In genomic region chr20:17559338-17559737, GRCh38 we compare ENCODE assay signal across 10 cellular contexts. TPM values are rescaled to one million over a fixed set of nuclear protein-coding genes. Genes with fewer than 3 reads are reported as not detected.
A peak's percentile ranks its signal among the peaks of the same experiment; 100 is the strongest.
DNase-seq lines count a peak whose midpoint lies in the region; ATAC-seq, FAIRE-seq and TF ChIP-seq lines count a peak whose summit lies in the region.
"Had no signal": no experiment of that assay in that cellular context is flagged by ENCODE, and none has a peak within 500 bp of the region (broad histone marks: within the 10 kb centered on the region; RNA-seq: fewer than 3 reads in every experiment).

No MANE protein-coding gene starts in this region.

- no peak overlapping the region for H3K4me3 ChIP-seq in A549
- H3K4me3 ChIP-seq in SJSA1 = no peak overlapping the region
- no peak overlapping the region for H3K4me3 ChIP-seq in esophagus squamous epithelium
- no peak overlapping the region for H3K4me3 ChIP-seq in sigmoid colon
- H3K4me3 ChIP-seq: BLaER1 treated with 17β-estradiol and CSF1 and Interleukin-3, amounts not matched to agents 10 nM and 100 nM had no signal

- WGBS in A549 (ENCODE audit: missing lambda C conversion rate) = 82% methylated on average over 6 of the region's 6 CpGs
- 87 to 88% methylated on average over 5 to 6 of the region's 6 CpGs for WGBS in esophagus squamous epithelium, 2 donors
- 95 to 96% methylated on average over 6 of the region's 6 CpGs for WGBS in sigmoid colon, 2 donors

- H3K4me1 ChIP-seq in A549 (peaks cover 69% of the 10 kb centered on the region), SJSA1 (replicated peaks) (peaks cover 67% of the 10 kb centered on the region), esophagus squamous epithelium (peaks cover 25 to 64% (median 41%) of the 10 kb centered on the region in 3 donors), sigmoid colon (peaks cover 0 to 69% (median 60%) of the 10 kb centered on the region in 4 donors)

- H3K4me2 ChIP-seq in A549 = peak overlapping the region; percentile 92

- H3K27me3 ChIP-seq in SJSA1 (replicated peaks) = no peaks in the 10 kb centered on the region
- no peaks in the 10 kb centered on the region for H3K27me3 ChIP-seq in esophagus squamous epithelium
- H3K27me3 ChIP-seq in sigmoid colon = no peaks in the 10 kb centered on the region
- H3K27me3 ChIP-seq: BLaER1 treated with 17β-estradiol and CSF1 and Interleukin-3, amounts not matched to agents 10 nM and 100 nM had no signal

- TF ChIP-seq EP300 in A549 (IDR thresholded peaks at IDR 0.05) = no peak
- no peak for TF ChIP-seq EP300 in sigmoid colon (IDR thresholded peaks at IDR 0.05)

- no peak for TF ChIP-seq RAD21 in A549 (conservative IDR thresholded peaks at IDR 0.05 in 1 of 2, IDR thresholded peaks at IDR 0.05 in 1 of 2)

- no peaks in the 10 kb centered on the region for H3K36me3 ChIP-seq in SJSA1
- H3K36me3 ChIP-seq in esophagus squamous epithelium = no peaks in the 10 kb centered on the region
- H3K36me3 ChIP-seq in sigmoid colon = no peaks in the 10 kb centered on the region
- H3K36me3 ChIP-seq: BLaER1 treated with 17β-estradiol and CSF1 and Interleukin-3, amounts not matched to agents 10 nM and 100 nM had no signal

- FAIRE-seq in A549 (lab: Jason Lieb, UNC) = no peak

- H3K27ac ChIP-seq in A549 (peak overlapping the region; percentile 89 to 96), SJSA1 (peak overlapping the region; percentile 99), esophagus squamous epithelium (peak overlapping the region; percentile 85 to 96 (median 92)), sigmoid colon (peak overlapping the region; percentile 99 to 100 (median 100))

- H3K9me3 ChIP-seq in A549 (no peaks in the 10 kb centered on the region), SJSA1 (replicated peaks) (no peaks in the 10 kb centered on the region), esophagus squamous epithelium (no peaks in the 10 kb centered on the region), sigmoid colon (no peaks in the 10 kb centered on the region)
- H3K9me3 ChIP-seq: BLaER1 treated with 17β-estradiol and CSF1 and Interleukin-3, amounts not matched to agents 10 nM and 100 nM had no signal

- TF ChIP-seq POLR2A in A549 (IDR thresholded peaks at IDR 0.05; ENCODE audit: low read length) (no peak), esophagus squamous epithelium (IDR thresholded peaks at IDR 0.05) (no peak), sigmoid colon (IDR thresholded peaks at IDR 0.05) (no peak)

- ATAC-seq in A549 = no peak

- POLR2A ChIA-PET in A549 (lab: Yijun Ruan, JAX) = interaction anchor here (0.7 to 4.9 kb wide), 5 partner anchors 12 to 297 kb away, joined by 3 to 127 read pairs (median 4); partner anchors contain the start of genes BFSP1 and DSTN

- TF ChIP-seq CTCF in A549 (IDR thresholded peaks at IDR 0.05) (no peak), esophagus squamous epithelium (IDR thresholded peaks at IDR 0.05) (no peak), sigmoid colon (IDR thresholded peaks at IDR 0.05) (no peak)

- DNase-seq in A549 (ENCODE audit: low read depth in 1 of 2, low spot score in 1 of 2) (no peak), SJSA1 (ENCODE audit: low read depth in 1 of 2, low spot score in 2 of 2) (no peak), esophagus squamous epithelium (lab: John Stamatoyannopoulos, UW) (no peak), sigmoid colon (no peak), AG08396 (ENCODE audit: low spot score) (no peak), head of caudate nucleus (no peak), SIG-M5 (lab: John Stamatoyannopoulos, UW) (no peak)
- no peak for DNase-seq in stimulated activated naive CD4-positive, alpha-beta T cell (lab: John Stamatoyannopoulos, UW)
- DNase-seq: activated T-cell treated with anti-CD3 and anti-CD28 coated beads, Interleukin-2, amount 50 U/mL, for 4 hours had no signal

- CTCF ChIA-PET in A549 (lab: Yijun Ruan, JAX) = interaction anchor here (0.6 to 2.5 kb wide), 7 partner anchors 9 to 695 kb away, joined by 3 to 14 read pairs (median 3); no protein-coding TSS in a partner anchor

- intact Hi-C loops in esophagus squamous epithelium (cut with DNase I) (no loop called here), sigmoid colon (cut with DNase I) (no loop called here), head of caudate nucleus (cut with DNase I) (no loop called here)

TF ChIP-seq in A549, 52 proteins besides CTCF, POLR2A, EP300 and RAD21:
- TF ChIP-seq ESRRA (IDR thresholded peaks at IDR 0.05; ENCODE audit: borderline replicate concordance, low read length) (no peak), TFCP2L1 (CRISPR knock-in tag; IDR thresholded peaks at IDR 0.05) (no peak), HEYL (CRISPR knock-in tag; IDR thresholded peaks at IDR 0.05) (no peak), MAX (IDR thresholded peaks at IDR 0.05) (no peak), CBX8 (IDR thresholded peaks at IDR 0.05) (no peak), HES2 (IDR thresholded peaks at IDR 0.05) (no peak), POLR2AphosphoS2 (conservative IDR thresholded peaks at IDR 0.05; ENCODE audit: low read length) (no peak), E2F6 (IDR thresholded peaks at IDR 0.05; ENCODE audit: borderline replicate concordance, low read depth) (no peak), EHF (CRISPR knock-in tag; IDR thresholded peaks at IDR 0.05) (no peak)

RNA-seq across cellular contexts. Expression of gene DSTN, which starts 10.5 kb away (rescaled TPM):
- 425 and 544 TPM in 2 replicates for polyA plus RNA-seq in A549 (2011; rRNA removed)
- polyA plus RNA-seq in A549 (2012; cell fraction: cytosol; rRNA removed) = 291 and 367 TPM in 2 replicates
- 69.9 and 92.9 TPM in 2 replicates for polyA plus RNA-seq in A549 (2012; cell fraction: nucleus; rRNA removed)
- 1,014 to 1,239 TPM (median 1,131 TPM) in 3 replicates for polyA plus RNA-seq in A549 (2017; fragmentation: RNase III; extraction: RNeasy Plus Mini Kit Qiagen cat#74134 plus additional on column Dnase treatment)
- 40.0 and 44.5 TPM in 2 replicates for polyA minus RNA-seq in A549 (2011; rRNA and poly(A)+ RNA removed)
- total RNA-seq in SJSA1 (2014; rRNA removed; shearing (Covaris generic)) = 480 and 557 TPM in 2 replicates
- 100 to 1,000 TPM; 242 to 616 (median 360) TPM for total RNA-seq in esophagus squamous epithelium
- 1,000 to 10,000 TPM; 1,872 to 2,237 (median 1,948) TPM for total RNA-seq in sigmoid colon
- polyA plus RNA-seq in sigmoid colon = 100 to 1,000 TPM; 429 to 672 (median 586) TPM

RNA-seq across cellular contexts. Expression of gene BFSP1, which starts 28.2 kb away (rescaled TPM):
- polyA plus RNA-seq in A549 (2011; rRNA removed) = 6.1 and 7.2 TPM in 2 replicates
- polyA plus RNA-seq in A549 (2012; cell fraction: cytosol; rRNA removed) = 2.7 and 2.9 TPM in 2 replicates
- 2.1 and 2.6 TPM in 2 replicates for polyA plus RNA-seq in A549 (2012; cell fraction: nucleus; rRNA removed)
- polyA plus RNA-seq in A549 (2017; fragmentation: RNase III; extraction: RNeasy Plus Mini Kit Qiagen cat#74134 plus additional on column Dnase treatment) = 5.8 to 8.6 TPM (median 8.3 TPM) in 3 replicates
- 3.6 and 3.7 TPM in 2 replicates for polyA minus RNA-seq in A549 (2011; rRNA and poly(A)+ RNA removed)
- 8.0 and 9.4 TPM in 2 replicates for total RNA-seq in SJSA1 (2014; rRNA removed; shearing (Covaris generic))
- total RNA-seq in esophagus squamous epithelium = 1 to 10 TPM in 2 of 4 donors, under 1 TPM in 2; 0.56 to 1.3 (median 1.00) TPM
- total RNA-seq in sigmoid colon = 1 to 10 TPM; 1.1 to 3.6 (median 1.5) TPM
- polyA plus RNA-seq in sigmoid colon = under 1 TPM in 2 of 3 donors, not detected in 1; 0.51 to 0.60 TPM
